Comparison of ENCODE assay signal across 27 cellular contexts in genomic region chr13:21018220-21018619, GRCh38. TPM values are rescaled to one million over a fixed set of nuclear protein-coding genes. Genes with fewer than 3 reads are reported as not detected.
DNase-seq lines count a peak whose midpoint lies in the region; ATAC-seq, FAIRE-seq and TF ChIP-seq lines count a peak whose summit lies in the region.
"Had no signal": no experiment of that assay in that cellular context is flagged by ENCODE, and none has a peak within 500 bp of the region (broad histone marks: within the 10 kb centered on the region; RNA-seq: fewer than 3 reads in every experiment).

No MANE protein-coding gene starts in this region.

- no peak overlapping the region for H4K8ac ChIP-seq in H1 (ENCODE audit: extremely low read depth, insufficient read depth, low read length)

- H3K79me2 ChIP-seq in H1 (ENCODE audit: control insufficient read depth in 1 of 2, insufficient read depth in 2 of 2, low read length in 2 of 2), result peaks cover 10 to 81% of the 10 kb centered on the region in 2 experiments

- no peak overlapping the region for H2AFZ ChIP-seq in H1 (ENCODE audit: low read length)

- intact Hi-C loops in left ventricle myocardium superior (cut with micrococcal nuclease) (no loop called here), Right ventricle myocardium inferior (cut with DNase I) (no loop called here), natural killer cell (cut with micrococcal nuclease) (no loop called here), upper lobe of right lung (cut with DNase I) (no loop called here)

- TF ChIP-seq RAD21 in H1 (IDR thresholded peaks at IDR 0.05 in 1 of 2, conservative IDR thresholded peaks at IDR 0.05 in 1 of 2; ENCODE audit: low read depth in 2 of 2, low read length in 2 of 2), result no peak

- H3K79me1 ChIP-seq in H1 (ENCODE audit: low read depth, low read length), result peaks cover 9% of the 10 kb centered on the region

- no peaks in the 10 kb centered on the region for H3K36me3 Mint-ChIP-seq in natural killer cell

- no peak overlapping the region for H2BK120ac ChIP-seq in H1 (replicated peaks; ENCODE audit: low read depth, low read length)

- no peaks in the 10 kb centered on the region for H3K27me3 Mint-ChIP-seq in natural killer cell (ENCODE audit: low read depth in 2 of 2)
- H3K27me3 Mint-ChIP-seq: CD4-positive, alpha-beta memory T cell; T-helper 17 cell; type B pancreatic cell had no signal

- H3K27me3 ChIP-seq in H1 (replicated peaks in 1 of 4; ENCODE audit: control insufficient read depth in 3 of 4, extremely low read depth in 1 of 4, insufficient read depth in 3 of 4, low read length in 3 of 4), result no peaks in the 10 kb centered on the region
- no peaks in the 10 kb centered on the region for H3K27me3 ChIP-seq in upper lobe of right lung

- no peak overlapping the region for H3K27ac ChIP-seq in H1 (ENCODE audit: low read depth, low read length)
- no peak overlapping the region for H3K27ac ChIP-seq in upper lobe of right lung
- H3K27ac ChIP-seq: WERI-Rb-1 had no signal

- H3K4me3 Mint-ChIP-seq in natural killer cell, result no peak overlapping the region
- H3K4me3 Mint-ChIP-seq: activated CD8-positive, alpha-beta T cell treated with anti-CD3 and anti-CD28 coated beads, Interleukin-2, amount 10 ng/mL, durations not matched to agents 7 days and 5 days; type B pancreatic cell had no signal

- H2BK20ac ChIP-seq in H1 (ENCODE audit: low read length), result no peak overlapping the region

- H3K4me1 ChIP-seq in H1 (replicated peaks in 1 of 4; ENCODE audit: control insufficient read depth in 3 of 4, insufficient read depth in 4 of 4, low read length in 3 of 4) (peaks cover 0 to 4% (median 2%) of the 10 kb centered on the region in 4 experiments; a peak in 3 of 7 replicates), upper lobe of right lung (peaks cover 63% of the 10 kb centered on the region)

- no peak for TF ChIP-seq CTCF in H1 (IDR thresholded peaks at IDR 0.05; ENCODE audit: control extremely low read depth in 1 of 3, insufficient read depth in 1 of 3, low read depth in 1 of 3, low read length in 3 of 3)
- no peak for TF ChIP-seq CTCF in natural killer cell (IDR thresholded peaks at IDR 0.05)
- TF ChIP-seq CTCF in upper lobe of right lung (IDR thresholded peaks at IDR 0.05), result no peak

- H3K56ac ChIP-seq in H1 (replicated peaks; ENCODE audit: insufficient read length, low read depth, low read length), result no peak overlapping the region

- ATAC-seq in left ventricle myocardium superior (no peak), Right ventricle myocardium inferior (no peak), natural killer cell (no peak), upper lobe of right lung (peak; percentile 27), HG03469 (IDR thresholded peaks at IDR 0.05; ENCODE audit: unreplicated experiment) (no peak)

- H3K4me1 Mint-ChIP-seq in natural killer cell, result peaks cover 52 to 54% of the 10 kb centered on the region in 2 donors

- H2BK5ac ChIP-seq in H1 (ENCODE audit: low read depth, low read length), result no peak overlapping the region

- no peak overlapping the region; a peak in 1 of 7 replicates for H3K9ac ChIP-seq in H1 (replicated peaks in 1 of 4; ENCODE audit: extremely low read depth in 1 of 4, low read depth in 3 of 4, low read length in 3 of 4)

- H3K4ac ChIP-seq in H1 (replicated peaks; ENCODE audit: insufficient read length, low read depth, low read length), result no peak overlapping the region

- no peaks in the 10 kb centered on the region for H3K9me3 Mint-ChIP-seq in natural killer cell
- H3K9me3 Mint-ChIP-seq: activated naive CD4-positive, alpha-beta T cell treated with anti-CD3 and anti-CD28 coated beads, Interleukin-2, amount 50 U/mL, for 72 hours; type B pancreatic cell had no signal

- H3K23ac ChIP-seq in H1 (ENCODE audit: insufficient read length), result no peak overlapping the region

- no peak for TF ChIP-seq POLR2A in H1 (IDR thresholded peaks at IDR 0.05; ENCODE audit: control extremely low read depth in 1 of 2, low read depth in 2 of 2, low read length in 2 of 2)

- H4K91ac ChIP-seq in H1 (replicated peaks; ENCODE audit: insufficient read length, low read length), result no peak overlapping the region

- H2AK5ac ChIP-seq in H1 (ENCODE audit: low read depth, low read length), result no peak overlapping the region

- H3K4me3 ChIP-seq in H1 (ENCODE audit: extremely low read depth in 1 of 4, insufficient read depth in 2 of 4, low read depth in 3 of 4, low read length in 4 of 4) (no peak overlapping the region), upper lobe of right lung (no peak overlapping the region)

- H3K9me3 ChIP-seq in H1 (ENCODE audit: insufficient read depth in 2 of 2, low read depth in 1 of 2, low read length in 1 of 2) (no peaks in the 10 kb centered on the region), upper lobe of right lung (no peaks in the 10 kb centered on the region)

- TF ChIP-seq EP300 in H1 (IDR thresholded peaks at IDR 0.05; ENCODE audit: borderline replicate concordance in 1 of 2, low read depth in 2 of 2, low read length in 2 of 2), result no peak

- no peak for FAIRE-seq in H1 (lab: Jason Lieb, UNC)
- FAIRE-seq: GM18507, H54 had no signal

- no peak overlapping the region for H2BK15ac ChIP-seq in H1 (ENCODE audit: low read length)

- no peak overlapping the region for H3K14ac ChIP-seq in H1 (ENCODE audit: insufficient read length)

- H3K18ac ChIP-seq in H1 (ENCODE audit: extremely low read depth, low read length), result no peak overlapping the region

- H3K36me3 ChIP-seq in H1 (ENCODE audit: control insufficient read depth in 2 of 4, insufficient read depth in 4 of 4, low read length in 3 of 4), result peaks cover 0 to 3% (median 2%) of the 10 kb centered on the region in 4 experiments; a peak in 2 of 8 replicates
- H3K36me3 ChIP-seq in upper lobe of right lung, result no peaks in the 10 kb centered on the region
- H3K36me3 ChIP-seq: WERI-Rb-1 had no signal

- peaks cover 15 to 18% of the 10 kb centered on the region in 2 experiments for H4K20me1 ChIP-seq in H1 (replicated peaks in 1 of 2; ENCODE audit: control insufficient read depth in 1 of 2, insufficient read depth in 2 of 2, low read length in 2 of 2)

- DNase-seq in left ventricle myocardium superior, result peak; percentile 20
- DNase-seq in Right ventricle myocardium inferior (ENCODE audit: missing footprints), result no peak
- no peak for DNase-seq in H1 (ENCODE audit: low read depth in 1 of 2, low spot score in 2 of 2)
- no peak for DNase-seq in natural killer cell
- DNase-seq in upper lobe of right lung, result peak; percentile 54
- no peak for DNase-seq in DMS53 treated with DMSO at 0.1 percent for 48 hours (lab: John Stamatoyannopoulos, UW; ENCODE audit: unreplicated experiment)
- no peak for DNase-seq in iPS-NIHi7 (ENCODE audit: extremely low spot score)
- DNase-seq: ACHN; CD4-positive, alpha-beta memory T cell; cortex of kidney; DMS79 treated with DMSO at 0.1 percent for 48 hours; erythroblast; glutamatergic neuron; mesendoderm; MV-4-11; NCI-H2081; NCI-H510A treated with DMSO at 0.1 percent for 48 hours; SIG-M5; stimulated activated naive CD4-positive, alpha-beta T cell treated with Interleukin-2 at 50 U/mL for 16 hours; T-helper 17 cell; WERI-Rb-1 had no signal

- H3K23me2 ChIP-seq in H1 (ENCODE audit: low read depth, low read length), result no peaks in the 10 kb centered on the region

- peak overlapping the region; percentile 77 to 89 for H3K27ac Mint-ChIP-seq in natural killer cell
- H3K27ac Mint-ChIP-seq: T-helper 17 cell had no signal

- CTCF ChIA-PET in H1 (lab: Charles Lee; ENCODE audit: partially characterized antibody), result interaction anchor here (0.7 to 1.2 kb wide), 2 partner anchors 8 to 26 kb away, joined by 3 to 5 read pairs; no protein-coding TSS in a partner anchor

- 85% methylated on average over 4 of the region's 4 CpGs; no CpG with 5 or more reads in 1 of the 2 experiments for WGBS in H1 (ENCODE audit: extremely low coverage in 1 of 2, insufficient coverage in 1 of 2, insufficient read length in 1 of 2, insufficient replicate concordance in 2 of 2, low coverage in 1 of 2, low lambda C conversion rate in 2 of 2, missing lambda C conversion rate in 1 of 2), 2 experiments

- H4K5ac ChIP-seq in H1 (ENCODE audit: insufficient read length, low read depth, low read length), result no peak overlapping the region

- POLR2A ChIA-PET in H1 (lab: Charles Lee; ENCODE audit: partially characterized antibody), result interaction anchor here (0.9 to 2.1 kb wide), 2 partner anchors 8 to 13 kb away, joined by 3 to 4 read pairs; no protein-coding TSS in a partner anchor

- no peak overlapping the region for H2BK12ac ChIP-seq in H1 (ENCODE audit: low read depth, low read length)

- no peak overlapping the region for H3K4me2 ChIP-seq in H1 (ENCODE audit: insufficient read depth in 1 of 2, low read depth in 2 of 2, low read length in 2 of 2)

TF ChIP-seq in H1, 55 proteins besides CTCF, POLR2A, EP300 and RAD21:
- TF ChIP-seq CEBPB (IDR thresholded peaks at IDR 0.05; ENCODE audit: low read depth, low read length) (0 out of 2 replicates have a peak, but pooled peaks have one; percentile 5), ATF3 (IDR thresholded peaks at IDR 0.05; ENCODE audit: insufficient read depth, low read depth, low read length) (no peak)
TF ChIP-seq in H1: peak in this region for 1.

RNA-seq across cellular contexts. Expression of gene LATS2, which starts 43.2 kb away (rescaled TPM):
- total RNA-seq in left ventricle myocardium superior (25.1 TPM), Right ventricle myocardium inferior (23.7 TPM), natural killer cell (10 to 100 TPM; 28.8 to 34.8 (median 29.0) TPM), upper lobe of right lung (44.1 TPM)
- 26.2 and 26.5 TPM in 2 replicates for total RNA-seq in H1 (2021; fragmentation: NEBNext Ultra II Directional; extraction: Animal tissue kit (Norgen Biotek cat#: 25700))
- polyA plus RNA-seq in H1 (2011; rRNA removed), result 8.3 and 10.8 TPM in 2 replicates
- polyA plus RNA-seq in H1 (2011; cell fraction: cytosol; rRNA removed), result 10.7 TPM
- 17.0 TPM for polyA plus RNA-seq in H1 (2011; cell fraction: nucleus; rRNA removed)
- polyA plus RNA-seq in H1 (2012, experiment 1 of 2), result 10.4 to 14.1 TPM (median 13.4 TPM) in 4 replicates
- 4.8 TPM for polyA plus RNA-seq in H1 (2012, experiment 2 of 2)
- polyA plus RNA-seq in H1 (2013, experiment 1 of 2), result 8.5 TPM
- 8.7 TPM for polyA plus RNA-seq in H1 (2013, experiment 2 of 2)
- 11.9 and 13.9 TPM in 2 replicates for polyA minus RNA-seq in H1 (2011; rRNA and poly(A)+ RNA removed)
- polyA minus RNA-seq in H1 (2011; cell fraction: cytosol; rRNA and poly(A)+ RNA removed), result 15.9 TPM
- 15.9 TPM for polyA minus RNA-seq in H1 (2011; cell fraction: nucleus; rRNA and poly(A)+ RNA removed)

Comparison
In these comparisons a context has a peak if more than half of its experiments do, and no peak if none do; other contexts are left out.
1. DNase-seq: peak in left ventricle myocardium superior (single experiment) and upper lobe of right lung (single experiment); none in Right ventricle myocardium inferior (single experiment), H1 (0 of 2), natural killer cell (single experiment), DMS53 treated with DMSO at 0.1 percent for 48 hours (single experiment) and iPS-NIHi7 (single experiment).